Comparison of ENCODE assay signal across 1 cellular context in the genomic region with DNA sequence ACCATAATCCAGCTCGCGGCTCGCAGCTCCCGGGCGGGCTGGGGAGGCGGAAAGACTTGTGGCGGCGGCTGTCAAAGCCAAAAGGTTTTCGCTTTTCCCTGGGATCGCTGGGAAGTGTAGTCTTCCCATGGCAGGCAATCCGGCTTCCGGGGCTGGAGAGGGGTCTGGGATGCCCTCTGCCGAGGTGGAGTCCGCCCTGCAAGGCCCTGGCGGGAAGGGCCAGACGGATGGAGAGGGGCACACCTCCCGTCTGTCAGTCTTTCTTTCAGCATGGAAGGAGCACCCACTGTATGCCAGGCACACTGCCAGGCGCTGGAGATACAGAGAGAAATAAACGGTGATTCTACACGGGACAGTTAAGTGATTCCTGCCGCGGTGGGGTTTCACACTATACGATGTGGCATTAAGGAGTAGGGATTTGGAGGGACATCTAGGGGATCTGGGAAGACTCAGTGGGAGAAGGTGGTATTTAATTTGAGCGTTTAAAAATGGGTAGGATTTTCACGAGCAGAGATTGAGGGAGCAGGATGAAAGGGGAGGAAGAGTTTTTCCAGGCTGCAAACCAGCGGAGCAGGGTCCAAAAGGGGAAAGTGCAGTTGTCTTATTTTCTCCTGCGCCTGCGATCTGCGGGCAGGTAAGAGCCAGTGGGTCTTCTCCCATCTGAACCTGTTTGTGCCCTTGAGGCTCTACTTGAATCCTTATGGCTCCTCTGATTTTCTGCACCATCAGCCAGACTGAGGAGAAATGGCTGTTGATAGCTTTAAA.
TF ChIP-seq lines count a peak whose summit lies in the region.

A gene (minus strand): TSS at position 60 of the 765 bp plus-strand sequence. CDS start 461 bp downstream, outside the sequence.

TF ChIP-seq in K562, 482 proteins besides CTCF, POLR2A, EP300 and RAD21:
- TF ChIP-seq, protein P1, sequence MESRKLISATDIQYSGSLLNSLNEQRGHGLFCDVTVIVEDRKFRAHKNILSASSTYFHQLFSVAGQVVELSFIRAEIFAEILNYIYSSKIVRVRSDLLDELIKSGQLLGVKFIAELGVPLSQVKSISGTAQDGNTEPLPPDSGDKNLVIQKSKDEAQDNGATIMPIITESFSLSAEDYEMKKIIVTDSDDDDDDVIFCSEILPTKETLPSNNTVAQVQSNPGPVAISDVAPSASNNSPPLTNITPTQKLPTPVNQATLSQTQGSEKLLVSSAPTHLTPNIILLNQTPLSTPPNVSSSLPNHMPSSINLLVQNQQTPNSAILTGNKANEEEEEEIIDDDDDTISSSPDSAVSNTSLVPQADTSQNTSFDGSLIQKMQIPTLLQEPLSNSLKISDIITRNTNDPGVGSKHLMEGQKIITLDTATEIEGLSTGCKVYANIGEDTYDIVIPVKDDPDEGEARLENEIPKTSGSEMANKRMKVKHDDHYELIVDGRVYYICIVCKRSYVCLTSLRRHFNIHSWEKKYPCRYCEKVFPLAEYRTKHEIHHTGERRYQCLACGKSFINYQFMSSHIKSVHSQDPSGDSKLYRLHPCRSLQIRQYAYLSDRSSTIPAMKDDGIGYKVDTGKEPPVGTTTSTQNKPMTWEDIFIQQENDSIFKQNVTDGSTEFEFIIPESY (CRISPR knock-in tag; IDR thresholded peaks at IDR 0.05), result 0 out of 2 replicates have a peak, but pooled peaks have one; percentile 8
- no peak for TF ChIP-seq TBL1XR1 (IDR thresholded peaks at IDR 0.05; ENCODE audit: low read length in 2 of 2)
- TF ChIP-seq ESRRB (CRISPR knock-in tag; IDR thresholded peaks at IDR 0.05; ENCODE audit: borderline replicate concordance), result no peak
- no peak for TF ChIP-seq MYC (IDR thresholded peaks at IDR 0.05; ENCODE audit: low read depth, low read length)
- no peak for TF ChIP-seq MYC (CRISPR knock-in tag; IDR thresholded peaks at IDR 0.05; ENCODE audit: borderline replicate concordance, low read depth)
- 0 out of 2 replicates have a peak, but pooled peaks have one; percentile 29 for TF ChIP-seq HCFC1 (IDR thresholded peaks at IDR 0.05; ENCODE audit: low read depth, low read length)
